In the genomic region with DNA sequence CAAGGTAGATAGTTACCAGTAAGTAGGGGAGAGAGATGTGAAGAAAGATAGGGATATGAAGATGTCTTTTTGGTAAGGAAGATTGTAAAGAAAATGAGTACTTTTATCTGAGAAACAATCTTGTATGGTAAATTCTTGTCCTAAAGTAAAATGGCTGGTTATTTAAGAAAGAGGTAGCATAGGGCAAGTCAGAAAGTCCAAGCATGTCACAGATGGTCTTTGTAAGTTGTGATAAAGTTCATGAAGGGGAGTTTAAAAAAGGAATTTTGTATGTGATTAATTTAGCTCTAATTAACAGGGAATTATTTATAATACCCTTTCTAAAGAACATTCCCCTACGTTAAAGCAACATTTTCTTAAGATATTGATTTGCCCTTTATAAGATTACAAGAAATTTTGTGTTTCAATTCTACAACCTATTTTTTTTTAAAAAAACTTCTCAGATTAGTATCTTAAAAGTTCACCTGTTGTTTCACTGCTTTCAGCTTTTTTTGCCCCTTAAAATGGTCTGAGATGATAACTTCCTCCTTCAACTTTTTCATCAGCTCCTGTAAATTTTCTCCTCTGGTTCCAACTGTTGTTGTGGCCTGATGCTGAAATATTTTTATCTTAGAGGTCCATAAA, we compare ENCODE assay signal across 1 cellular context.
TF ChIP-seq lines count a peak whose summit lies in the region.

No MANE protein-coding gene starts in this region.

TF ChIP-seq in H1, 55 proteins besides CTCF, POLR2A, EP300 and RAD21:
- no peak for TF ChIP-seq ASH2L (IDR thresholded peaks at IDR 0.05; ENCODE audit: low read length)
- no peak for TF ChIP-seq JUND (IDR thresholded peaks at IDR 0.05; ENCODE audit: low read length)
- TF ChIP-seq CHD1 (IDR thresholded peaks at IDR 0.05; ENCODE audit: low read depth, low read length): no peak
- no peak for TF ChIP-seq RXRA (IDR thresholded peaks at IDR 0.05; ENCODE audit: insufficient read depth, low read depth, low read length)
- 0 out of 2 replicates have a peak, but pooled peaks have one; percentile 58 for TF ChIP-seq CBX5 (IDR thresholded peaks at IDR 0.05; ENCODE audit: low read depth, low read length)
